In genomic region chr10:5284311-5285057, GRCh38 we compare ENCODE assay signal across 9 cellular contexts.
A peak's percentile ranks its signal among the peaks of the same experiment; 100 is the strongest.
DNase-seq lines count a peak whose midpoint lies in the region; ATAC-seq and TF ChIP-seq lines count a peak whose summit lies in the region.
"Had no signal": no experiment of that assay in that cellular context is flagged by ENCODE, and none has a peak within 500 bp of the region (broad histone marks: within the 10 kb centered on the region; RNA-seq: fewer than 3 reads in every experiment).

No MANE protein-coding gene starts in this region.

- DNase-seq in EH (ENCODE audit: low read depth) (peak; percentile 79), PC-9 (peak; percentile 66 to 68), fibroblast of gingiva (ENCODE audit: low read depth) (peak; percentile 68), NCI-H128 (lab: John Stamatoyannopoulos, UW; ENCODE audit: unreplicated experiment) (no peak), iPS-NIHi7 (ENCODE audit: extremely low spot score) (no peak)
- DNase-seq: gastrocnemius medialis had no signal

- BruUV-seq in PC-9 (replicated peaks; lab: Mats Ljungman, UMichigan): TSS peak; percentile 78

- intact Hi-C loops in PC-9 (cut with micrococcal nuclease; ENCODE audit: unreplicated experiment): loop anchor here (5.0 kb wide), 1 partner anchor 98 kb away; no protein-coding TSS in a partner anchor

- peaks cover 32% of the 10 kb centered on the region for H3K4me1 ChIP-seq in PC-9 (replicated peaks; ENCODE audit: insufficient read depth)
- H3K4me1 ChIP-seq: gastrocnemius medialis had no signal

- CTCF ChIA-PET in PC-9 (lab: Charles Lee): interaction anchor here (1.2 kb wide), 1 partner anchor 470 kb away, joined by 3 read pairs; no protein-coding TSS in a partner anchor

- H3K4me2 ChIP-seq in PC-9: peak overlapping the region; percentile 60

- H3F3A ChIP-seq in PC-9 (ENCODE audit: insufficient read depth, low read depth): no peaks in the 10 kb centered on the region; the same call in 1 of the 2 replicates

- no peaks in the 10 kb centered on the region for H3K9me3 ChIP-seq in PC-9 (ENCODE audit: insufficient read depth, low read depth)
- H3K9me3 ChIP-seq: gastrocnemius medialis had no signal

- H3K36me3 ChIP-seq in PC-9 (ENCODE audit: low read depth): no peaks in the 10 kb centered on the region
- H3K36me3 ChIP-seq: gastrocnemius medialis had no signal

- no peaks in the 10 kb centered on the region for H3K79me2 ChIP-seq in PC-9 (ENCODE audit: low read depth)

- H3K9me2 ChIP-seq in PC-9 (ENCODE audit: insufficient read depth): no peaks in the 10 kb centered on the region

- ATAC-seq in GM21786 (IDR thresholded peaks at IDR 0.05; ENCODE audit: unreplicated experiment): peak; percentile 70
- no peak for ATAC-seq in GM19397 (IDR thresholded peaks at IDR 0.05; ENCODE audit: unreplicated experiment)
- ATAC-seq in HG03025 (IDR thresholded peaks at IDR 0.05; ENCODE audit: low FRiP score, unreplicated experiment): no peak

- H3K27ac ChIP-seq in PC-9: peak overlapping the region; percentile 92
- H3K27ac ChIP-seq: gastrocnemius medialis had no signal

- POLR2A ChIA-PET in PC-9 (lab: Charles Lee; ENCODE audit: unreplicated experiment): interaction anchor here (0.6 to 1.0 kb wide), 5 partner anchors 8 to 437 kb away, joined by 3 to 5 read pairs (median 3); no protein-coding TSS in a partner anchor

- no peaks in the 10 kb centered on the region for H3K27me3 ChIP-seq in PC-9 (ENCODE audit: insufficient read depth, low read depth)
- H3K27me3 ChIP-seq: gastrocnemius medialis had no signal

- TF ChIP-seq CTCF in PC-9 (conservative IDR thresholded peaks at IDR 0.05): no peak

- H2AFZ ChIP-seq in PC-9: peak overlapping the region; percentile 22; the same call in 1 of the 2 replicates

- H3K4me3 ChIP-seq in PC-9: peak overlapping the region; percentile 27; the same call in 1 of the 2 replicates
- H3K4me3 ChIP-seq: gastrocnemius medialis had no signal

- no peaks in the 10 kb centered on the region for H4K20me1 ChIP-seq in PC-9 (ENCODE audit: insufficient read depth)

Comparison
In these comparisons a context has a peak if more than half of its experiments do, and no peak if none do; other contexts are left out.
1. DNase-seq: peak in EH (single experiment), PC-9 (2 of 2) and fibroblast of gingiva (single experiment); none in NCI-H128 (single experiment) and iPS-NIHi7 (single experiment).